ENCODE assay signal across 11 cellular contexts in genomic region chr2:169073972-169074751, GRCh38. TPM values are rescaled to one million over a fixed set of nuclear protein-coding genes. Genes with fewer than 3 reads are reported as not detected.
A peak's percentile ranks its signal among the peaks of the same experiment; 100 is the strongest.
DNase-seq lines count a peak whose midpoint lies in the region; ATAC-seq and TF ChIP-seq lines count a peak whose summit lies in the region.
"Had no signal": no experiment of that assay in that cellular context is flagged by ENCODE, and none has a peak within 500 bp of the region (broad histone marks: within the 10 kb centered on the region; RNA-seq: fewer than 3 reads in every experiment).

No MANE protein-coding gene starts in this region.

- no peaks in the 10 kb centered on the region for H3K9me2 ChIP-seq in OCI-LY7 (ENCODE audit: insufficient read depth, low read length)

- no peaks in the 10 kb centered on the region for H3K79me2 ChIP-seq in OCI-LY7 (ENCODE audit: insufficient read depth, low read depth, low read length)

- TF ChIP-seq CTCF in choroid plexus epithelial cell (conservative IDR thresholded peaks at IDR 0.05; ENCODE audit: low read depth, low read length), result no peak
- TF ChIP-seq CTCF in HFFc6 (IDR thresholded peaks at IDR 0.05), result no peak
- no peak for TF ChIP-seq CTCF in OCI-LY7 (conservative IDR thresholded peaks at IDR 0.05; ENCODE audit: low read length)

- H3K9me3 Mint-ChIP-seq in activated T-cell treated with anti-CD3 and anti-CD28 coated beads, Interleukin-2, amount 50 U/mL, for 4 hours, result no peaks in the 10 kb centered on the region
- H3K9me3 Mint-ChIP-seq in HFFc6, result peaks cover 44% of the 10 kb centered on the region

- H4K20me1 ChIP-seq in OCI-LY7 (ENCODE audit: insufficient read depth, low read length), result no peaks in the 10 kb centered on the region

- no peak overlapping the region for H3K4me2 ChIP-seq in OCI-LY7 (ENCODE audit: low read length)

- ATAC-seq in activated T-cell treated with anti-CD3 and anti-CD28 coated beads, Interleukin-2, amount 50 U/mL, for 4 hours, result peak; percentile 81 to 85
- peak; percentile 63 for ATAC-seq in HG03442 (IDR thresholded peaks at IDR 0.05; ENCODE audit: unreplicated experiment)
- ATAC-seq in stimulated activated naive CD8-positive, alpha-beta T cell treated with anti-CD3 and anti-CD28 coated beads, Interleukin-15, Interleukin-2, amounts not matched to agents 100 U/mL and 50 U/mL, for 24 hours, result peak; percentile 72

- H3K27me3 Mint-ChIP-seq in activated T-cell treated with anti-CD3 and anti-CD28 coated beads, Interleukin-2, amount 50 U/mL, for 4 hours (ENCODE audit: low read depth), result no peaks in the 10 kb centered on the region
- H3K27me3 Mint-ChIP-seq in HFFc6 (ENCODE audit: insufficient read depth), result no peaks in the 10 kb centered on the region; the same call in 1 of the 2 replicates

- no peak for DNase-seq in activated T-cell treated with anti-CD3 and anti-CD28 coated beads, Interleukin-2, amount 50 U/mL, for 4 hours
- DNase-seq in activated T-cell treated with anti-CD3 and anti-CD28 coated beads, Interleukin-2, amount 50 U/mL, for 1 hour, result no peak
- DNase-seq in choroid plexus epithelial cell (ENCODE audit: low read depth) (peak; percentile 47), middle frontal gyrus (ENCODE audit: extremely low spot score, low spot score) (no peak), HFFc6 (no peak), OCI-LY7 (ENCODE audit: low spot score) (no peak)
- no peak for DNase-seq in stimulated activated naive CD8-positive, alpha-beta T cell treated with anti-CD3 and anti-CD28 coated beads, Interleukin-15, Interleukin-2, amounts not matched to agents 100 U/mL and 50 U/mL, for 24 hours
- DNase-seq: activated naive CD4-positive, alpha-beta T cell treated with anti-CD3 and anti-CD28 coated beads, Interleukin-2, amount 50 U/mL, for 16 hours; NCI-H2107; pancreas had no signal

- no peaks in the 10 kb centered on the region for H3K36me3 ChIP-seq in OCI-LY7 (ENCODE audit: insufficient read depth, low read length)
- H3K36me3 ChIP-seq: pancreas had no signal

- H3K27ac Mint-ChIP-seq in HFFc6, result no peak overlapping the region

- H3K27ac ChIP-seq in OCI-LY7 (ENCODE audit: low read depth, low read length, poor library complexity, severe bottlenecking), result no peak overlapping the region
- H3K27ac ChIP-seq: pancreas had no signal

- no peaks in the 10 kb centered on the region for H3K4me1 ChIP-seq in OCI-LY7 (ENCODE audit: insufficient read depth, low read length, poor library complexity, severe bottlenecking)
- H3K4me1 ChIP-seq: pancreas had no signal

- BruUV-seq in OCI-LY7 (replicated peaks; lab: Mats Ljungman, UMichigan), result no TSS peak

- intact Hi-C loops in OCI-LY7 (cut with micrococcal nuclease; ENCODE audit: unreplicated experiment), result no loop called here

- H3K4me1 Mint-ChIP-seq in activated T-cell treated with anti-CD3 and anti-CD28 coated beads, Interleukin-2, amount 50 U/mL, for 4 hours (ENCODE audit: low read depth), result peaks cover 21% of the 10 kb centered on the region
- no peaks in the 10 kb centered on the region for H3K4me1 Mint-ChIP-seq in HFFc6 (ENCODE audit: low read depth)

- POLR2A ChIA-PET in OCI-LY7 (lab: Charles Lee), result interaction anchor here (1.2 kb wide), 1 partner anchor 60 kb away, joined by 5 read pairs; no protein-coding TSS in a partner anchor

- H2AFZ ChIP-seq in OCI-LY7 (ENCODE audit: low read length), result no peak overlapping the region

- H3K4me3 ChIP-seq in choroid plexus epithelial cell (ENCODE audit: low read depth, low read length) (no peak overlapping the region), OCI-LY7 (ENCODE audit: low read depth, low read length, poor library complexity, severe bottlenecking) (no peak overlapping the region)
- H3K4me3 ChIP-seq: pancreas had no signal

- CTCF ChIA-PET in OCI-LY7 (lab: Charles Lee; ENCODE audit: unreplicated experiment), result no interaction called here

- H3K9me3 ChIP-seq in OCI-LY7 (ENCODE audit: low read length), result no peaks in the 10 kb centered on the region
- H3K9me3 ChIP-seq: pancreas had no signal

- no peak overlapping the region for H3K4me3 Mint-ChIP-seq in activated T-cell treated with anti-CD3 and anti-CD28 coated beads, Interleukin-2, amount 50 U/mL, for 4 hours
- H3K4me3 Mint-ChIP-seq in HFFc6, result no peak overlapping the region

- no peaks in the 10 kb centered on the region for H3K36me3 Mint-ChIP-seq in activated T-cell treated with anti-CD3 and anti-CD28 coated beads, Interleukin-2, amount 50 U/mL, for 4 hours (ENCODE audit: insufficient read depth)
- no peaks in the 10 kb centered on the region for H3K36me3 Mint-ChIP-seq in HFFc6 (ENCODE audit: low read depth)

RNA-seq across cellular contexts. Expression of gene DHRS9, which starts 4.8 kb away (rescaled TPM):
- 1 to 10 TPM; 3.6 to 4.6 (median 3.9) TPM for total RNA-seq in activated T-cell treated with anti-CD3 and anti-CD28 coated beads, Interleukin-2, amount 50 U/mL, for 4 hours
- total RNA-seq in HFFc6 (2021; fragmentation: NEBNext Ultra II Directional; extraction: Animal tissue kit (Norgen Biotek cat#: 25700)), result not detected
- total RNA-seq in OCI-LY7 (2014; rRNA removed; shearing (Covaris generic)), result not detected in 2 replicates
- total RNA-seq in OCI-LY7 (2022), result 0.59 TPM in 1 of 2 replicates, not detected in the other

RNA-seq across cellular contexts. Expression of gene ABCB11, which starts 43.0 kb away (rescaled TPM):
- total RNA-seq in activated T-cell treated with anti-CD3 and anti-CD28 coated beads, Interleukin-2, amount 50 U/mL, for 4 hours, result not detected
- under 1 TPM in 1 of 6 experiments, not detected in 5; 0.02 TPM for total RNA-seq in HFFc6 (2021; fragmentation: NEBNext Ultra II Directional; extraction: Animal tissue kit (Norgen Biotek cat#: 25700))
- not detected in 2 replicates for total RNA-seq in OCI-LY7 (2014; rRNA removed; shearing (Covaris generic))
- 0.04 TPM in 1 of 2 replicates, not detected in the other for total RNA-seq in OCI-LY7 (2022)
